Comparison of ENCODE assay signal across 1 cellular context in genomic region chr5:67246546-67246945, GRCh38.
TF ChIP-seq lines count a peak whose summit lies in the region.

No MANE protein-coding gene starts in this region.

TF ChIP-seq in neural cell, 6 proteins besides CTCF, POLR2A, EP300 and RAD21 (continued from another document):
- no peak for TF ChIP-seq REST (IDR thresholded peaks at IDR 0.05; ENCODE audit: borderline replicate concordance)
